ENCODE assay signal across 19 cellular contexts in the genomic region with DNA sequence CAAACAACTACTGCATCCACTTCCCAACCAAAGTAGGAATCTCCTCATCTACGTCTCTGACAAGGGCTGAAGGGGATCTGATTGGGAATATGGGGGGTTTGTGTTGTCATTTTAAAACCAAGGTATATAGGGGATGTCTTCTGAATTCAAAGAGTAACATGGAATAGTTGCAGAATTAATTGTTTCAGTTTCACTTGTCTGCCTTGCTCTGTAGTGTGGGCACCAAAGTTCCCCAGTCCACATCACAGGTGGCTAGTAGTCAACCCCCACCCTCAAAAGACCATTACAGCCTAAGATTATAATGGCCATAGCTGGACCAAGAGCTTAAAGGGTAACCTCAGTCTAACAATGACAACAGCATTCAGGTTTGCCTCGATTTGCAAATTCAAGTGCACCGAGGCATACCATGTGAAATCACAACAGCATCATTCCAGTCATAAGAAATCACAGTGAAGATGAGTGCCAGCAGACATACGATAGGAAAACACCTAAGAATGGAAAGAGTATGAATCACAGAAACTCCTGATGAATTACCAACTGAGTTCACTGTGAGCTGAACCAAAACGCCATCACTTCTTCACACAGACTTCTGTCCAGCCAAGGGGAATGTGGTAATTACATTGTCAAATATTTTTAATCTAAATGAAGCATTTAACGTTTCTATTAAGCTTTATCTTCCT.
"Had no signal": no experiment of that assay in that cellular context is flagged by ENCODE, and none has a peak within 500 bp of the region (broad histone marks: within the 10 kb centered on the region; RNA-seq: fewer than 3 reads in every experiment).

No MANE protein-coding gene starts in this region.

- H3K36me3 Mint-ChIP-seq: immature natural killer cell; stimulated activated effector memory CD8-positive, alpha-beta T cell treated with anti-CD3 and anti-CD28 coated beads, Interleukin-12 subunit alpha, Interleukin-12 subunit beta, amount 100 ng/mL, for 72 hours had no signal

- ATAC-seq: activated CD8-positive, alpha-beta T cell treated with anti-CD3 and anti-CD28 coated beads for 36 hours; heart right ventricle; mucosa of descending colon; right lobe of liver; stimulated activated effector memory CD8-positive, alpha-beta T cell treated with anti-CD3 and anti-CD28 coated beads, Interleukin-12 subunit alpha, Interleukin-12 subunit beta, amount 100 ng/mL, for 72 hours had no signal

- H3K4me2 ChIP-seq: smooth muscle cell had no signal

- H3K27me3 ChIP-seq: adrenal gland, colonic mucosa, esophagus muscularis mucosa, pancreas, right lobe of liver had no signal

- DNase-seq: activated CD4-positive, alpha-beta T cell treated with anti-CD3 and anti-CD28 coated beads, Interleukin-2, amount 10 ng/mL, durations not matched to agents 24 days and 14 days; activated CD8-positive, alpha-beta T cell treated with anti-CD3 and anti-CD28 coated beads for 36 hours; activated naive CD4-positive, alpha-beta T cell treated with anti-CD3 and anti-CD28 coated beads for 36 hours; activated T-cell treated with anti-CD3 and anti-CD28 coated beads, Interleukin-2, amount 50 U/mL, for 24 hours; adrenal gland; colonic mucosa; heart right ventricle; immature natural killer cell; mesenchymal stem cell; mucosa of descending colon; naive B cell; pancreas; right lobe of liver; stimulated activated CD4-positive, alpha-beta T cell treated with anti-CD3 and anti-CD28 coated beads, Interleukin-4, amount 100 ng/mL, for 24 hours; T-helper 1 cell; T-helper 9 cell had no signal

- H3K9me3 ChIP-seq: adrenal gland, colonic mucosa, esophagus muscularis mucosa, heart right ventricle, mucosa of descending colon, pancreas, right lobe of liver had no signal

- FAIRE-seq: pancreas had no signal

- H3K36me3 ChIP-seq: adrenal gland, colonic mucosa, esophagus muscularis mucosa, heart right ventricle, pancreas, right lobe of liver had no signal

- H3K4me1 ChIP-seq: adrenal gland, colonic mucosa, esophagus muscularis mucosa, heart right ventricle, right lobe of liver had no signal

- H3K27ac ChIP-seq: adrenal gland, colonic mucosa, esophagus muscularis mucosa, heart right ventricle, pancreas, right lobe of liver had no signal

- H3K4me3 ChIP-seq: adrenal gland, colonic mucosa, esophagus muscularis mucosa, heart right ventricle, mucosa of descending colon, pancreas, right lobe of liver, smooth muscle cell had no signal

- H3K4me1 Mint-ChIP-seq: activated CD4-positive, alpha-beta T cell treated with anti-CD3 and anti-CD28 coated beads, Interleukin-2, amount 10 ng/mL, durations not matched to agents 24 days and 14 days; immature natural killer cell; naive B cell; stimulated activated effector memory CD8-positive, alpha-beta T cell treated with anti-CD3 and anti-CD28 coated beads, Interleukin-12 subunit alpha, Interleukin-12 subunit beta, amount 100 ng/mL, for 72 hours had no signal

- H3K4me3 Mint-ChIP-seq: activated CD4-positive, alpha-beta T cell treated with anti-CD3 and anti-CD28 coated beads, Interleukin-2, amount 10 ng/mL, durations not matched to agents 24 days and 14 days; activated CD8-positive, alpha-beta T cell treated with anti-CD3 and anti-CD28 coated beads for 36 hours; activated naive CD4-positive, alpha-beta T cell treated with anti-CD3 and anti-CD28 coated beads for 36 hours; activated T-cell treated with anti-CD3 and anti-CD28 coated beads, Interleukin-2, amount 50 U/mL, for 24 hours; immature natural killer cell; naive B cell; stimulated activated effector memory CD8-positive, alpha-beta T cell treated with anti-CD3 and anti-CD28 coated beads, Interleukin-12 subunit alpha, Interleukin-12 subunit beta, amount 100 ng/mL, for 72 hours had no signal

- H3K9me3 Mint-ChIP-seq: activated CD4-positive, alpha-beta T cell treated with anti-CD3 and anti-CD28 coated beads, Interleukin-2, amount 10 ng/mL, durations not matched to agents 24 days and 14 days; activated CD8-positive, alpha-beta T cell treated with anti-CD3 and anti-CD28 coated beads for 36 hours; activated naive CD4-positive, alpha-beta T cell treated with anti-CD3 and anti-CD28 coated beads for 36 hours; activated T-cell treated with anti-CD3 and anti-CD28 coated beads, Interleukin-2, amount 50 U/mL, for 24 hours had no signal

- H3K27ac Mint-ChIP-seq: activated CD4-positive, alpha-beta T cell treated with anti-CD3 and anti-CD28 coated beads, Interleukin-2, amount 10 ng/mL, durations not matched to agents 24 days and 14 days; activated CD8-positive, alpha-beta T cell treated with anti-CD3 and anti-CD28 coated beads for 36 hours; activated naive CD4-positive, alpha-beta T cell treated with anti-CD3 and anti-CD28 coated beads for 36 hours; activated T-cell treated with anti-CD3 and anti-CD28 coated beads, Interleukin-2, amount 50 U/mL, for 24 hours; immature natural killer cell; naive B cell; stimulated activated effector memory CD8-positive, alpha-beta T cell treated with anti-CD3 and anti-CD28 coated beads, Interleukin-12 subunit alpha, Interleukin-12 subunit beta, amount 100 ng/mL, for 72 hours had no signal
